8 cellular contexts compared by ENCODE assay signal in the genomic region with DNA sequence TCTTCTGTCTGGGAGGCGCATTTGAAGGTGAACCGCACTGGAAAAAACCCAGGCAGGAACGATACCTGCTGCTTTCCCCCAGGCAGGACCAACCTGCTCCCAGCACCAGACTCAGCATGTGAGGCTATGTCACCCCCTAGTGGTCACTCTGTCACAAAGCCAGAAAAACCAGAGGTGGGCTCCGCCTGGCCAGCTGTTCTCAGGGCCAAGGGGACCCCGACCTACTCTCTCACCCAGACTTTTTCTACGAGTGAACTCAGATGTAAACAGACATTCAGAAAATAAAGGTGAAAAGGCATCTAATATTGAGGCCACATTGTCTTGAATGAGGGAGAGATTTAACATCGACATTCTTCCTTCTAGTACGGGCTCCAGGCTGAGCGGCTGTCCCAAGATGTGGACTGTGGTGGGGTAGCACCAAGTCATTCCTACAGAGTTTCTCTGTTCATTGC.
DNase-seq lines count a peak whose midpoint lies in the region; ATAC-seq and TF ChIP-seq lines count a peak whose summit lies in the region.

No MANE protein-coding gene starts in this region.

- no peak overlapping the region for H2AFZ ChIP-seq in OCI-LY1 (ENCODE audit: low read length)
- no peak overlapping the region for H2AFZ ChIP-seq in neuronal stem cell (ENCODE audit: low read length)

- peak; percentile 59 for ATAC-seq in HG03280 (IDR thresholded peaks at IDR 0.05; ENCODE audit: unreplicated experiment)
- ATAC-seq in aorta (ENCODE audit: low FRiP score): peak; percentile 80
- no peak for ATAC-seq in HG02763 (IDR thresholded peaks at IDR 0.05; ENCODE audit: unreplicated experiment)

- peak; percentile 97 for TF ChIP-seq CTCF in OCI-LY1 (IDR thresholded peaks at IDR 0.05; ENCODE audit: low read length)
- TF ChIP-seq CTCF in fibroblast of pulmonary artery (IDR thresholded peaks at IDR 0.05; ENCODE audit: low read length, missing control alignments): peak; percentile 90

- peak overlapping the region; percentile 8 for H3K23ac ChIP-seq in neuronal stem cell (ENCODE audit: low read depth, low read length, poor library complexity)

- H3K9ac ChIP-seq in OCI-LY1 (ENCODE audit: low read length): no peak overlapping the region
- no peak overlapping the region for H3K9ac ChIP-seq in neuronal stem cell (ENCODE audit: low read depth, low read length, poor library complexity)

- DNase-seq in GM03348 (ENCODE audit: low spot score): peak; percentile 86
- DNase-seq in activated T-helper 1 cell treated with anti-CD3 and anti-CD28 coated beads, Interleukin-12 subunit alpha, Interleukin-12 subunit beta, Interleukin-2, Interleukin-4 antibody, amounts not matched to agents 30 ng/mL and 10 ng/mL and 1 ng/mL, durations not matched to agents 14 hours and 24 hours and 36 hours (ENCODE audit: low spot score): peak; percentile 43
- peak; percentile 73 for DNase-seq in fibroblast of pulmonary artery (ENCODE audit: low read depth)
- DNase-seq in neuronal stem cell (ENCODE audit: low spot score): peak; percentile 64
- DNase-seq in aorta: no peak

- H3K27me3 Mint-ChIP-seq in activated T-helper 1 cell treated with anti-CD3 and anti-CD28 coated beads, Interleukin-12 subunit alpha, Interleukin-12 subunit beta, Interleukin-2, Interleukin-4 antibody, amounts not matched to agents 30 ng/mL and 10 ng/mL and 1 ng/mL, durations not matched to agents 14 hours and 24 hours and 36 hours (ENCODE audit: insufficient read depth): peaks cover 5% of the 10 kb centered on the region

- H3K4me3 ChIP-seq in OCI-LY1 (ENCODE audit: low read depth, low read length, poor library complexity, severe bottlenecking) (no peak overlapping the region), fibroblast of pulmonary artery (replicated peaks; ENCODE audit: low read depth, low read length) (no peak overlapping the region), neuronal stem cell (ENCODE audit: low read length in 2 of 2) (no peak overlapping the region), aorta (ENCODE audit: low read length in 2 of 2) (no peak overlapping the region)

- H4K91ac ChIP-seq in neuronal stem cell (ENCODE audit: low read depth, low read length, poor library complexity): no peak overlapping the region

- no peak overlapping the region for H3K27ac Mint-ChIP-seq in activated T-helper 1 cell treated with anti-CD3 and anti-CD28 coated beads, Interleukin-12 subunit alpha, Interleukin-12 subunit beta, Interleukin-2, Interleukin-4 antibody, amounts not matched to agents 30 ng/mL and 10 ng/mL and 1 ng/mL, durations not matched to agents 14 hours and 24 hours and 36 hours

- no peak overlapping the region for H4K8ac ChIP-seq in neuronal stem cell (ENCODE audit: low read depth, low read length)

- no peak overlapping the region for H2AK5ac ChIP-seq in neuronal stem cell (ENCODE audit: low read depth, low read length)

- H2BK120ac ChIP-seq in neuronal stem cell (ENCODE audit: low read depth, low read length): no peak overlapping the region

- intact Hi-C loops in activated T-helper 1 cell treated with anti-CD3 and anti-CD28 coated beads, Interleukin-12 subunit alpha, Interleukin-12 subunit beta, Interleukin-2, Interleukin-4 antibody, amounts not matched to agents 30 ng/mL and 10 ng/mL and 1 ng/mL, durations not matched to agents 14 hours and 24 hours and 36 hours (cut with micrococcal nuclease): loop anchor here (1.0 kb wide), 5 partner anchors 133 to 391 kb away; no protein-coding TSS in a partner anchor
- intact Hi-C loops in aorta (cut with DNase I): loop anchor here (5.0 to 10.0 kb wide), 8 partner anchors 127 to 515 kb away; partner anchors contain the start of genes RHEB (in 1 of the 2) and SMARCD3 (in 1 of the 2)

- H3K79me2 ChIP-seq in OCI-LY1 (ENCODE audit: insufficient read depth, low read length): no peaks in the 10 kb centered on the region

- no peaks in the 10 kb centered on the region for H3K79me1 ChIP-seq in neuronal stem cell (ENCODE audit: low read depth, low read length)

- H3K4me1 ChIP-seq in OCI-LY1 (ENCODE audit: insufficient read depth, low read length, severe bottlenecking) (no peaks in the 10 kb centered on the region), neuronal stem cell (ENCODE audit: control insufficient read depth in 2 of 2, insufficient read depth in 1 of 2, low read depth in 1 of 2, low read length in 2 of 2) (peaks cover 15 to 18% of the 10 kb centered on the region in 2 donors), aorta (ENCODE audit: control insufficient read depth in 1 of 2, insufficient read depth in 2 of 2, low read length in 2 of 2) (no peaks in the 10 kb centered on the region)

- H3K9me3 ChIP-seq in OCI-LY1 (ENCODE audit: low read length): no peaks in the 10 kb centered on the region
- no peaks in the 10 kb centered on the region for H3K9me3 ChIP-seq in neuronal stem cell (replicated peaks in 1 of 2; ENCODE audit: control insufficient read depth in 2 of 2, insufficient read depth in 1 of 2, low read depth in 1 of 2, low read length in 2 of 2)
- no peaks in the 10 kb centered on the region for H3K9me3 ChIP-seq in aorta (ENCODE audit: control insufficient read depth, low read length)

- no peaks in the 10 kb centered on the region for H3K9me2 ChIP-seq in OCI-LY1 (ENCODE audit: low read depth, low read length)

- H3K4ac ChIP-seq in neuronal stem cell (ENCODE audit: low read length): no peak overlapping the region

- H3K27ac ChIP-seq in OCI-LY1 (ENCODE audit: low read depth, low read length, poor library complexity, severe bottlenecking) (no peak overlapping the region), neuronal stem cell (replicated peaks; ENCODE audit: low read length) (no peak overlapping the region), aorta (ENCODE audit: low read depth in 1 of 2, low read length in 2 of 2) (no peak overlapping the region)

- H3K4me3 Mint-ChIP-seq in activated T-helper 1 cell treated with anti-CD3 and anti-CD28 coated beads, Interleukin-12 subunit alpha, Interleukin-12 subunit beta, Interleukin-2, Interleukin-4 antibody, amounts not matched to agents 30 ng/mL and 10 ng/mL and 1 ng/mL, durations not matched to agents 14 hours and 24 hours and 36 hours: no peak overlapping the region

- H3K27me3 ChIP-seq in OCI-LY1 (ENCODE audit: insufficient read depth, low read length): peaks cover 6% of the 10 kb centered on the region; the same call in 1 of the 2 replicates
- peaks cover 0 to 33% (median 8%) of the 10 kb centered on the region in 3 experiments for H3K27me3 ChIP-seq in neuronal stem cell (ENCODE audit: control insufficient read depth in 3 of 3, insufficient read depth in 3 of 3, low read depth in 1 of 3, low read length in 3 of 3)
- no peaks in the 10 kb centered on the region for H3K27me3 ChIP-seq in aorta (ENCODE audit: control insufficient read depth in 1 of 2, insufficient read depth in 2 of 2, low read length in 1 of 2)

- no peaks in the 10 kb centered on the region for H3K9me3 Mint-ChIP-seq in activated T-helper 1 cell treated with anti-CD3 and anti-CD28 coated beads, Interleukin-12 subunit alpha, Interleukin-12 subunit beta, Interleukin-2, Interleukin-4 antibody, amounts not matched to agents 30 ng/mL and 10 ng/mL and 1 ng/mL, durations not matched to agents 14 hours and 24 hours and 36 hours

- H3K36me3 ChIP-seq in OCI-LY1 (ENCODE audit: insufficient read depth, low read length) (no peaks in the 10 kb centered on the region), neuronal stem cell (replicated peaks in 1 of 2; ENCODE audit: control insufficient read depth in 2 of 2, insufficient read depth in 2 of 2, low read length in 2 of 2) (no peaks in the 10 kb centered on the region), aorta (ENCODE audit: control insufficient read depth in 1 of 2, insufficient read depth in 2 of 2, low read length in 1 of 2) (no peaks in the 10 kb centered on the region)

- no peak overlapping the region for H2BK5ac ChIP-seq in neuronal stem cell (ENCODE audit: low read length)

- no peak overlapping the region for H3K18ac ChIP-seq in neuronal stem cell (ENCODE audit: low read length)

- no peaks in the 10 kb centered on the region for H3K36me3 Mint-ChIP-seq in activated T-helper 1 cell treated with anti-CD3 and anti-CD28 coated beads, Interleukin-12 subunit alpha, Interleukin-12 subunit beta, Interleukin-2, Interleukin-4 antibody, amounts not matched to agents 30 ng/mL and 10 ng/mL and 1 ng/mL, durations not matched to agents 14 hours and 24 hours and 36 hours (ENCODE audit: low read depth)

- H3F3A ChIP-seq in OCI-LY1 (ENCODE audit: insufficient read depth, low read length): no peaks in the 10 kb centered on the region

- no CpG with 5 or more reads among the region's 9 CpGs for WGBS in neuronal stem cell (ENCODE audit: extremely low coverage in 2 of 2, insufficient read length in 2 of 2, insufficient replicate concordance in 1 of 2), 2 donors
- 38 to 40% methylated on average over 9 of the region's 9 CpGs for WGBS in aorta, 2 donors

- H2BK15ac ChIP-seq in neuronal stem cell (ENCODE audit: low read length): peak overlapping the region; percentile 29

- peaks cover 14% of the 10 kb centered on the region for H3K4me1 Mint-ChIP-seq in activated T-helper 1 cell treated with anti-CD3 and anti-CD28 coated beads, Interleukin-12 subunit alpha, Interleukin-12 subunit beta, Interleukin-2, Interleukin-4 antibody, amounts not matched to agents 30 ng/mL and 10 ng/mL and 1 ng/mL, durations not matched to agents 14 hours and 24 hours and 36 hours (ENCODE audit: low read depth)

- no peak overlapping the region for H3K4me2 ChIP-seq in OCI-LY1 (ENCODE audit: low read length)
- no peak overlapping the region for H3K4me2 ChIP-seq in neuronal stem cell (ENCODE audit: insufficient read depth, low read length, poor library complexity, severe bottlenecking)

- no peak overlapping the region for H2BK12ac ChIP-seq in neuronal stem cell (ENCODE audit: low read length)

- no peak overlapping the region for H3K14ac ChIP-seq in neuronal stem cell (ENCODE audit: low read length)

- H4K20me1 ChIP-seq in OCI-LY1 (ENCODE audit: insufficient read depth, low read length): no peaks in the 10 kb centered on the region

Comparison
In these comparisons a context has a peak if more than half of its experiments do, and no peak if none do; other contexts are left out.
1. DNase-seq: peak in GM03348 (single experiment), activated T-helper 1 cell treated with anti-CD3 and anti-CD28 coated beads, Interleukin-12 subunit alpha, Interleukin-12 subunit beta, Interleukin-2, Interleukin-4 antibody, amounts not matched to agents 30 ng/mL and 10 ng/mL and 1 ng/mL, durations not matched to agents 14 hours and 24 hours and 36 hours (single experiment), fibroblast of pulmonary artery (single experiment) and neuronal stem cell (single experiment); none in aorta (0 of 2).